ENCODE assay signal across 8 cellular contexts in genomic region chr5:108728566-108729305, GRCh38. TPM values are rescaled to one million over a fixed set of nuclear protein-coding genes. Genes with fewer than 3 reads are reported as not detected.
A peak's percentile ranks its signal among the peaks of the same experiment; 100 is the strongest.
DNase-seq lines count a peak whose midpoint lies in the region; ATAC-seq and TF ChIP-seq lines count a peak whose summit lies in the region.

No MANE protein-coding gene starts in this region.

- H3K27me3 ChIP-seq in esophagus muscularis mucosa: no peaks in the 10 kb centered on the region

- intact Hi-C loops in esophagus muscularis mucosa (cut with DNase I): loop anchor here (2.0 to 5.0 kb wide), 2 partner anchors 20 to 46 kb away; no protein-coding TSS in a partner anchor

- TF ChIP-seq CTCF in esophagus muscularis mucosa (IDR thresholded peaks at IDR 0.05): no peak

- no peaks in the 10 kb centered on the region for H3K36me3 ChIP-seq in esophagus muscularis mucosa

- no peak for TF ChIP-seq POLR2A in esophagus muscularis mucosa (IDR thresholded peaks at IDR 0.05; ENCODE audit: low read depth)

- no peak for TF ChIP-seq EP300 in esophagus muscularis mucosa (IDR thresholded peaks at IDR 0.05)

- 46% methylated on average over 15 of the region's 15 CpGs for WGBS in esophagus muscularis mucosa

- H3K9me3 ChIP-seq in esophagus muscularis mucosa: no peaks in the 10 kb centered on the region

- H3K4me1 ChIP-seq in esophagus muscularis mucosa: peaks cover 12 to 22% (median 19%) of the 10 kb centered on the region in 4 donors

- peak; percentile 4 for ATAC-seq in GM19468 (IDR thresholded peaks at IDR 0.05; ENCODE audit: extremely low read depth, unreplicated experiment)
- peak; percentile 28 for ATAC-seq in HG03571 (IDR thresholded peaks at IDR 0.05; ENCODE audit: unreplicated experiment)

- peak overlapping the region; percentile 69 to 89 (median 82) for H3K4me3 ChIP-seq in esophagus muscularis mucosa

- DNase-seq in AML-193 (lab: John Stamatoyannopoulos, UW) (peak; percentile 54 to 64), esophagus muscularis mucosa (ENCODE audit: extremely low spot score) (no peak), putamen (ENCODE audit: low spot score) (peak; percentile 19), glomerular visceral epithelial cell (ENCODE audit: extremely low spot score) (no peak), NCI-H345 treated with DMSO at 0.1 percent for 48 hours (lab: John Stamatoyannopoulos, UW; ENCODE audit: unreplicated experiment) (no peak)
- peak; percentile 69 for DNase-seq in activated CD8-positive, alpha-beta memory T cell treated with anti-CD3 and anti-CD28 coated beads for 24 hours

- peak overlapping the region; percentile 87 to 96 (median 90) for H3K27ac ChIP-seq in esophagus muscularis mucosa (replicated peaks in 1 of 4)

RNA-seq across cellular contexts. Expression of gene FER, which starts 19.0 kb away (rescaled TPM):
- total RNA-seq in esophagus muscularis mucosa: 10 to 100 TPM; 17.6 to 32.8 (median 25.4) TPM

Comparison
In these comparisons a context has a peak if more than half of its experiments do, and no peak if none do; other contexts are left out.
1. DNase-seq: peak in AML-193 (2 of 2), activated CD8-positive, alpha-beta memory T cell treated with anti-CD3 and anti-CD28 coated beads for 24 hours (single experiment) and putamen (single experiment); none in esophagus muscularis mucosa (single experiment), glomerular visceral epithelial cell (single experiment) and NCI-H345 treated with DMSO at 0.1 percent for 48 hours (single experiment).